17 cellular contexts compared by ENCODE assay signal in genomic region chr5:383621-384020, GRCh38. TPM values are rescaled to one million over a fixed set of nuclear protein-coding genes. Genes with fewer than 3 reads are reported as not detected.
DNase-seq lines count a peak whose midpoint lies in the region; ATAC-seq, FAIRE-seq and TF ChIP-seq lines count a peak whose summit lies in the region.
"Had no signal": no experiment of that assay in that cellular context is flagged by ENCODE, and none has a peak within 500 bp of the region (broad histone marks: within the 10 kb centered on the region; RNA-seq: fewer than 3 reads in every experiment).

No MANE protein-coding gene starts in this region.

- H3K36me3 ChIP-seq in IMR-90 (ENCODE audit: control insufficient read depth, insufficient read depth, low read length) = peaks cover 27% of the 10 kb centered on the region
- no peaks in the 10 kb centered on the region for H3K36me3 ChIP-seq in RWPE2 (ENCODE audit: low read depth)
- H3K36me3 ChIP-seq in kidney (ENCODE audit: control insufficient read depth in 1 of 2, insufficient read depth in 2 of 2, low read length in 2 of 2) = no peaks in the 10 kb centered on the region
- no peaks in the 10 kb centered on the region for H3K36me3 ChIP-seq in effector memory CD4-positive, alpha-beta T cell (ENCODE audit: control insufficient read depth, insufficient read depth, low read length)

- H3K4me3 ChIP-seq in IMR-90 (ENCODE audit: insufficient read depth, low read depth, low read length) (no peak overlapping the region), RWPE2 (ENCODE audit: severe bottlenecking) (no peak overlapping the region), kidney (ENCODE audit: low read length in 2 of 2) (no peak overlapping the region)
- no peak overlapping the region for H3K4me3 ChIP-seq in effector memory CD4-positive, alpha-beta T cell (ENCODE audit: insufficient read depth, low read depth, low read length, poor library complexity, severe bottlenecking)

- H3K4ac ChIP-seq in IMR-90 (ENCODE audit: low read depth, low read length) = peak overlapping the region; percentile 9; the same call in 1 of the 2 replicates

- H3K14ac ChIP-seq in IMR-90 (replicated peaks; ENCODE audit: low read depth, low read length) = no peak overlapping the region

- intact Hi-C loops in IMR-90 (cut with micrococcal nuclease) (no loop called here), kidney (cut with DNase I) (no loop called here)

- CTCF ChIA-PET in IMR-90 (lab: Yijun Ruan, JAX) = interaction anchor here (1.1 kb wide), 1 partner anchor 15 kb away, joined by 6 read pairs; no protein-coding TSS in a partner anchor

- dilution Hi-C loops in IMR-90 (cut with HindIII; ENCODE audit: low sequenced_read_pairs, unreplicated experiment) = no loop called here

- H3K9me3 ChIP-seq in IMR-90 (ENCODE audit: control insufficient read depth, insufficient read depth, low read length) (peaks cover 2% of the 10 kb centered on the region), RWPE2 (ENCODE audit: severe bottlenecking) (no peaks in the 10 kb centered on the region), kidney (ENCODE audit: control insufficient read depth in 1 of 2, low read length in 2 of 2) (peaks cover 0 to 7% of the 10 kb centered on the region in 2 donors)
- H3K9me3 ChIP-seq in effector memory CD4-positive, alpha-beta T cell (ENCODE audit: control insufficient read depth, low read length) = no peaks in the 10 kb centered on the region

- H3K18ac ChIP-seq in IMR-90 (ENCODE audit: low read depth, low read length) = no peak overlapping the region

- H3K4me1 ChIP-seq in IMR-90 (ENCODE audit: control insufficient read depth, insufficient read depth, low read length) (peaks cover 17% of the 10 kb centered on the region), RWPE2 (ENCODE audit: insufficient read depth, poor library complexity, severe bottlenecking) (no peaks in the 10 kb centered on the region), kidney (ENCODE audit: control insufficient read depth in 1 of 2, insufficient read depth in 1 of 2, low read depth in 1 of 2, low read length in 2 of 2) (no peaks in the 10 kb centered on the region)
- H3K4me1 ChIP-seq in effector memory CD4-positive, alpha-beta T cell (ENCODE audit: control insufficient read depth, insufficient read depth, low read length, poor library complexity, severe bottlenecking) = no peaks in the 10 kb centered on the region

- TF ChIP-seq RAD21 in IMR-90 (IDR thresholded peaks at IDR 0.05; ENCODE audit: low read length) = no peak

- no peak overlapping the region for H4K8ac ChIP-seq in IMR-90 (ENCODE audit: low read depth in 2 of 2, low read length in 2 of 2)

- H3K9ac ChIP-seq in IMR-90 (ENCODE audit: low read depth, low read length) (no peak overlapping the region), kidney (ENCODE audit: low read length in 2 of 2) (no peak overlapping the region)

- ATAC-seq in IMR-90 (ENCODE audit: low read depth) = no peak
- ATAC-seq in RWPE2 (ENCODE audit: low read depth) = no peak

- in situ Hi-C loops in IMR-90 (cut with MboI; ENCODE audit: low sequenced_read_pairs) = no loop called here

- no TSS peak for BruUV-seq in IMR-90 (replicated peaks; lab: Mats Ljungman, UMichigan)

- peak; percentile 63 for DNase-seq in activated effector memory CD4-positive, alpha-beta T cell treated with anti-CD3 and anti-CD28 coated beads, Interleukin-2, amount 50 U/mL, for 16 hours
- DNase-seq in activated effector memory CD4-positive, alpha-beta T cell treated with Interleukin-2 at 50 U/mL for 16 hours = no peak
- DNase-seq in IMR-90 (no peak), RWPE2 (ENCODE audit: low spot score) (peak; percentile 15), kidney (peak; percentile 37), NCI-H1694 treated with DMSO at 0.1 percent for 48 hours (lab: John Stamatoyannopoulos, UW) (no peak)
- no peak for DNase-seq in effector memory CD4-positive, alpha-beta T cell
- DNase-seq: CD4-positive, CD25-positive, alpha-beta regulatory T cell; EL; GF-D8; NCI-H1105; NCI-H146; NCI-H2029 treated with DMSO at 0.1 percent for 48 hours; NCI-H226; NCI-H524; NCI-H774; NK-92 treated with Interleukin-12 subunit alpha and Interleukin-12 subunit beta, amount 100 ng/mL, for 24 hours had no signal

- no peak overlapping the region for H2AK9ac ChIP-seq in IMR-90 (replicated peaks; ENCODE audit: low read depth, low read length, poor library complexity)

- no peak overlapping the region for H2AK5ac ChIP-seq in IMR-90 (ENCODE audit: low read depth, low read length)

- no peak for TF ChIP-seq CTCF in IMR-90 (conservative IDR thresholded peaks at IDR 0.05; ENCODE audit: low read depth, low read length)
- no peak for TF ChIP-seq CTCF in RWPE2 (IDR thresholded peaks at IDR 0.05; ENCODE audit: poor library complexity, severe bottlenecking)
- TF ChIP-seq CTCF in kidney (IDR thresholded peaks at IDR 0.05; ENCODE audit: borderline replicate concordance, extremely low read depth, insufficient read depth) = no peak

- H3K27me3 ChIP-seq in IMR-90 (ENCODE audit: control insufficient read depth, insufficient read depth, low read length) = no peaks in the 10 kb centered on the region
- H3K27me3 ChIP-seq in RWPE2 (ENCODE audit: insufficient read depth, poor library complexity, severe bottlenecking) = no peaks in the 10 kb centered on the region
- no peaks in the 10 kb centered on the region for H3K27me3 ChIP-seq in effector memory CD4-positive, alpha-beta T cell (replicated peaks; ENCODE audit: control insufficient read depth, insufficient read depth, low read length, poor library complexity, severe bottlenecking)

- H4K5ac ChIP-seq in IMR-90 (ENCODE audit: low read depth, low read length) = no peak overlapping the region

- no CpG with 5 or more reads among the region's 3 CpGs for WGBS in IMR-90 (ENCODE audit: extremely low coverage in 2 of 2, insufficient read length in 1 of 2), 2 experiments

- 0 out of 2 replicates have a peak overlapping the region, but pooled peaks have one; percentile 29 for H2BK20ac ChIP-seq in IMR-90 (ENCODE audit: low read depth, low read length)

- no peak overlapping the region for H4K91ac ChIP-seq in IMR-90 (ENCODE audit: insufficient read depth, low read depth, low read length)

- no peak overlapping the region for H2BK15ac ChIP-seq in IMR-90 (ENCODE audit: low read depth, low read length)

- peaks cover 12% of the 10 kb centered on the region for H3K9me1 ChIP-seq in IMR-90 (ENCODE audit: insufficient read depth, low read length)

- POLR2A ChIA-PET in IMR-90 (lab: Charles Lee; ENCODE audit: unreplicated experiment) = no interaction called here

- H3K23ac ChIP-seq in IMR-90 (ENCODE audit: low read depth, low read length) = no peak overlapping the region

- no peak overlapping the region for H3K4me2 ChIP-seq in IMR-90 (ENCODE audit: low read depth, low read length)

- no peak for FAIRE-seq in kidney (lab: Jason Lieb, UNC)

- TF ChIP-seq POLR2A in IMR-90 (IDR thresholded peaks at IDR 0.05; ENCODE audit: low read depth, low read length) = no peak

- H3K79me1 ChIP-seq in IMR-90 (ENCODE audit: low read depth in 1 of 2, low read length in 2 of 2) = peaks cover 21 to 62% of the 10 kb centered on the region in 2 experiments; a peak in 3 of 4 replicates

- no peak overlapping the region for H3K27ac ChIP-seq in IMR-90 (ENCODE audit: insufficient read depth, low read length)
- H3K27ac ChIP-seq in RWPE2 (ENCODE audit: poor library complexity, severe bottlenecking) = no peak overlapping the region
- H3K27ac ChIP-seq in kidney (ENCODE audit: low read depth in 2 of 2, low read length in 2 of 2) = no peak overlapping the region
- H3K27ac ChIP-seq in effector memory CD4-positive, alpha-beta T cell (ENCODE audit: insufficient read depth, low read length, poor library complexity, severe bottlenecking) = no peak overlapping the region

- no peak overlapping the region for H2BK120ac ChIP-seq in IMR-90 (ENCODE audit: low read depth, low read length)

- no peak overlapping the region for H3K56ac ChIP-seq in IMR-90 (ENCODE audit: extremely low read depth, insufficient read depth, low read length)

- no peaks in the 10 kb centered on the region; the same call in 1 of the 2 replicates for H4K20me1 ChIP-seq in IMR-90 (ENCODE audit: insufficient read depth, low read length)

- H2BK5ac ChIP-seq in IMR-90 (ENCODE audit: low read depth, low read length, poor library complexity, severe bottlenecking) = no peak overlapping the region

- H2AFZ ChIP-seq in IMR-90 (replicated peaks; ENCODE audit: low read length, poor library complexity) = no peak overlapping the region

TF ChIP-seq in IMR-90, 13 proteins besides CTCF, POLR2A, EP300 and RAD21:
- TF ChIP-seq USF2 (IDR thresholded peaks at IDR 0.05; ENCODE audit: low read depth, low read length) = no peak
- no peak for TF ChIP-seq RFX5 (IDR thresholded peaks at IDR 0.05; ENCODE audit: low read depth, low read length)
- TF ChIP-seq MAZ (IDR thresholded peaks at IDR 0.05; ENCODE audit: borderline replicate concordance, low read depth, low read length) = no peak

RNA-seq across cellular contexts. Expression of gene EXOC3, which starts 59.4 kb away (rescaled TPM):
- total RNA-seq in IMR-90 (2012; rRNA removed) = 47.5 and 50.8 TPM in 2 replicates
- 34.0 and 35.1 TPM in 2 replicates for polyA plus RNA-seq in IMR-90 (2012; rRNA removed)
- polyA plus RNA-seq in IMR-90 (2012; cell fraction: cytosol; rRNA removed) = 15.1 and 18.7 TPM in 2 replicates
- polyA plus RNA-seq in IMR-90 (2012; cell fraction: nucleus; rRNA removed; ENCODE audit: low replicate concordance) = 108 and 144 TPM in 2 replicates
- 71.5 TPM for total RNA-seq in kidney
- 40.5 TPM for polyA plus RNA-seq in kidney (ENCODE audit: insufficient read depth, low read depth, low replicate concordance)

Comparison
In these comparisons a context has a peak if more than half of its experiments do, and no peak if none do; other contexts are left out.
1. DNase-seq: peak in activated effector memory CD4-positive, alpha-beta T cell treated with anti-CD3 and anti-CD28 coated beads, Interleukin-2, amount 50 U/mL, for 16 hours (single experiment), RWPE2 (single experiment) and kidney (single experiment); none in activated effector memory CD4-positive, alpha-beta T cell treated with Interleukin-2 at 50 U/mL for 16 hours (single experiment), IMR-90 (single experiment), effector memory CD4-positive, alpha-beta T cell (0 of 3) and NCI-H1694 treated with DMSO at 0.1 percent for 48 hours (single experiment).